20 cellular contexts compared by ENCODE assay signal in the genomic region with DNA sequence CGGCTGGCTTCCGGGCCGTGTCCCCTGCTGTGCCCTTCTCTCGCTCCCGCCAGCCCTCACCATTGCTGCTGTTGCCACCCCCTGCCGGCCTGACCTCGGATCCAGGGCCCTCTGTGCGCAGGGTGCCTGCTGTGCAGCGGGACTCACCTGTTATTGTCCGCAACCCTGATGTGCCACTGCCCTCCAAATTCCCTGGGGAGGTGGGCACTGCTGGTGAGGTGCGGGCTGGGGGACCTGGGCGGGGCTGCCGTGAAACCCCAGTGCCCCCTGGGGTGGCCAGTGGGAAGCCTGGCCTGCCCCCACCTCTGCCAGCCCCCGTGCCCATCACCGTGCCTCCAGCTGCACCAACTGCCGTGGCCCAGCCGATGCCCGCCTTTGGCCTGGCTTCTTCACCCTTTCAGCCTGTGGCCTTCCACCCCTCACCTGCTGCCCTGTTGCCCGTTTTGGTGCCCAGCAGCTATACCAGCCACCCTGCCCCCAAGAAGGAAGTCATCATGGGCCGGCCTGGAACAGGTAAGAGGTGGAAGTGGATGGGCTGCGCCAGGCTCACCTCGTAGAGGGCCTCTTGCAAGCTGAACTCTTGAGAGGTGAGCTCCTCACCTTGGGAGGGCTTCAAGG. TPM values are rescaled to one million over a fixed set of nuclear protein-coding genes. Genes with fewer than 3 reads are reported as not detected.
DNase-seq lines count a peak whose midpoint lies in the region; ATAC-seq, FAIRE-seq and TF ChIP-seq lines count a peak whose summit lies in the region.
"Had no signal": no experiment of that assay in that cellular context is flagged by ENCODE, and none has a peak within 500 bp of the region (broad histone marks: within the 10 kb centered on the region; RNA-seq: fewer than 3 reads in every experiment).

No MANE protein-coding gene starts in this region.

- peak in 2 of 3 donors; percentile 62 to 71 for DNase-seq in right cardiac atrium
- no peak for DNase-seq in left ventricle myocardium superior
- DNase-seq in RWPE2 (ENCODE audit: low spot score): peak; percentile 62
- DNase-seq in kidney: peak; percentile 74
- DNase-seq in tibial artery: peak in 1 of 2 donors; percentile 61
- DNase-seq: activated CD4-positive, CD25-positive, alpha-beta regulatory T cell; activated CD8-positive, alpha-beta memory T cell treated with anti-CD3 and anti-CD28 coated beads for 24 hours; activated T-cell treated with anti-CD3 and anti-CD28 coated beads, Interleukin-2, amount 50 U/mL, for 48 hours; CD4-positive, CD25-positive, alpha-beta regulatory T cell; naive B cell; NCI-H1092; NCI-H2029 treated with DMSO at 0.1 percent for 48 hours; NCI-H345; PC-3 had no signal

- ATAC-seq in right cardiac atrium (no peak), left ventricle myocardium superior (no peak), RWPE2 (ENCODE audit: low read depth) (no peak), GM19452 (IDR thresholded peaks at IDR 0.05; ENCODE audit: unreplicated experiment) (no peak), HG02623 (IDR thresholded peaks at IDR 0.05; ENCODE audit: unreplicated experiment) (no peak), HG02571 (IDR thresholded peaks at IDR 0.05; ENCODE audit: unreplicated experiment) (no peak)
- ATAC-seq: GM23338, pancreas, PC-3 had no signal

- no peak overlapping the region for H3K4me3 ChIP-seq in right cardiac atrium (ENCODE audit: low read length)
- H3K4me3 ChIP-seq in RWPE2 (ENCODE audit: severe bottlenecking): no peak overlapping the region
- H3K4me3 ChIP-seq in kidney (ENCODE audit: low read length in 2 of 2): no peak overlapping the region
- no peak overlapping the region for H3K4me3 ChIP-seq in tibial artery
- H3K4me3 ChIP-seq: GM23338, pancreas had no signal

- intact Hi-C loops in right cardiac atrium (cut with DNase I): no loop called here
- intact Hi-C loops in left ventricle myocardium superior (cut with micrococcal nuclease): no loop called here
- intact Hi-C loops in kidney (cut with DNase I): no loop called here
- intact Hi-C loops in tibial artery (cut with DNase I; ENCODE audit: low total_unique reads): no loop called here

- peaks cover 24% of the 10 kb centered on the region for H3K4me1 ChIP-seq in right cardiac atrium (ENCODE audit: control insufficient read depth, insufficient read depth, low read length)
- H3K4me1 ChIP-seq in RWPE2 (ENCODE audit: insufficient read depth, poor library complexity, severe bottlenecking): peaks cover 32% of the 10 kb centered on the region
- H3K4me1 ChIP-seq in kidney (ENCODE audit: control insufficient read depth in 1 of 2, insufficient read depth in 1 of 2, low read depth in 1 of 2, low read length in 2 of 2): peaks cover 27 to 32% of the 10 kb centered on the region in 2 donors
- peaks cover 6 to 95% (median 69%) of the 10 kb centered on the region in 4 donors for H3K4me1 ChIP-seq in tibial artery

- H3K27me3 ChIP-seq in right cardiac atrium (ENCODE audit: control insufficient read depth, insufficient read depth) (no peaks in the 10 kb centered on the region), RWPE2 (ENCODE audit: insufficient read depth, poor library complexity, severe bottlenecking) (no peaks in the 10 kb centered on the region), tibial artery (no peaks in the 10 kb centered on the region)
- H3K27me3 ChIP-seq: pancreas had no signal

- TF ChIP-seq CTCF in RWPE2 (IDR thresholded peaks at IDR 0.05; ENCODE audit: poor library complexity, severe bottlenecking) (no peak), kidney (IDR thresholded peaks at IDR 0.05; ENCODE audit: borderline replicate concordance, extremely low read depth, insufficient read depth) (no peak), tibial artery (IDR thresholded peaks at IDR 0.05) (no peak)

- no peaks in the 10 kb centered on the region for H3K9me3 ChIP-seq in right cardiac atrium (ENCODE audit: control insufficient read depth, low read length)
- H3K9me3 ChIP-seq in RWPE2 (ENCODE audit: severe bottlenecking): no peaks in the 10 kb centered on the region
- H3K9me3 ChIP-seq in kidney (ENCODE audit: control insufficient read depth in 1 of 2, low read length in 2 of 2): no peaks in the 10 kb centered on the region
- no peaks in the 10 kb centered on the region for H3K9me3 ChIP-seq in tibial artery
- H3K9me3 ChIP-seq: pancreas had no signal

- H3K36me3 ChIP-seq in RWPE2 (ENCODE audit: low read depth): peaks cover 33% of the 10 kb centered on the region
- peaks cover 6 to 17% of the 10 kb centered on the region in 2 donors for H3K36me3 ChIP-seq in kidney (ENCODE audit: control insufficient read depth in 1 of 2, insufficient read depth in 2 of 2, low read length in 2 of 2)
- peaks cover 22 to 34% (median 32%) of the 10 kb centered on the region in 3 donors for H3K36me3 ChIP-seq in tibial artery

- 89% methylated on average over 22 of the region's 22 CpGs for WGBS in right cardiac atrium

- H3K27ac ChIP-seq in right cardiac atrium (ENCODE audit: low read length): no peak overlapping the region
- H3K27ac ChIP-seq in RWPE2 (ENCODE audit: poor library complexity, severe bottlenecking): no peak overlapping the region
- H3K27ac ChIP-seq in kidney (ENCODE audit: low read depth in 2 of 2, low read length in 2 of 2): no peak overlapping the region
- H3K27ac ChIP-seq in tibial artery: peak overlapping the region; percentile 93 to 97
- H3K27ac ChIP-seq: pancreas had no signal

- H3K9ac ChIP-seq in kidney (ENCODE audit: low read length in 2 of 2): no peak overlapping the region

- no peak for FAIRE-seq in kidney (lab: Jason Lieb, UNC)
- FAIRE-seq: endometrium, pancreas had no signal

RNA-seq across cellular contexts. Expression of gene CIC, which starts 5.1 kb away (rescaled TPM):
- 10 to 100 TPM; 36.4 to 42.7 (median 39.6) TPM for total RNA-seq in right cardiac atrium
- polyA plus RNA-seq in right cardiac atrium: 28.6 TPM
- 37.1 TPM for total RNA-seq in left ventricle myocardium superior
- total RNA-seq in kidney: 90.9 TPM
- polyA plus RNA-seq in kidney (ENCODE audit: insufficient read depth, low read depth, low replicate concordance): 18.8 TPM

RNA-seq across cellular contexts. Expression of gene ERF, which starts 19.2 kb away (rescaled TPM):
- total RNA-seq in right cardiac atrium (10 to 100 TPM; 33.3 to 58.1 (median 48.1) TPM), left ventricle myocardium superior (46.0 TPM), kidney (61.2 TPM)
- polyA plus RNA-seq in right cardiac atrium (39.1 TPM), kidney (ENCODE audit: insufficient read depth, low read depth, low replicate concordance) (31.1 TPM)

RNA-seq across cellular contexts. Expression of gene PRR19, which starts 27.8 kb away (rescaled TPM):
- total RNA-seq in right cardiac atrium (under 1 TPM in 3 of 4 donors, not detected in 1; 0.20 to 0.32 (median 0.26) TPM), left ventricle myocardium superior (not detected), kidney (0.47 TPM)
- polyA plus RNA-seq in right cardiac atrium (0.29 TPM), kidney (ENCODE audit: insufficient read depth, low read depth, low replicate concordance) (0.71 TPM)
- total RNA-seq: CD4-positive, CD25-positive, alpha-beta regulatory T cell; PC-3 had no signal

RNA-seq across cellular contexts. Expression of gene PAFAH1B3, which starts 28.2 kb away (rescaled TPM):
- total RNA-seq in right cardiac atrium (1 to 10 TPM; 1.6 to 5.9 (median 4.4) TPM), left ventricle myocardium superior (2.6 TPM), kidney (22.0 TPM)
- polyA plus RNA-seq in right cardiac atrium (4.3 TPM), kidney (ENCODE audit: insufficient read depth, low read depth, low replicate concordance) (38.3 TPM)
- total RNA-seq: PC-3 had no signal

RNA-seq across cellular contexts. Expression of gene GSK3A, which starts 31.8 kb away (rescaled TPM):
- total RNA-seq in right cardiac atrium (10 to 100 TPM; 32.0 to 37.3 (median 34.9) TPM), left ventricle myocardium superior (40.0 TPM), kidney (39.2 TPM)
- polyA plus RNA-seq in right cardiac atrium (46.5 TPM), kidney (ENCODE audit: insufficient read depth, low read depth, low replicate concordance) (57.3 TPM)

Comparison
In these comparisons a context has a peak if more than half of its experiments do, and no peak if none do; other contexts are left out.
1. H3K27ac ChIP-seq: peak in tibial artery (2 of 2); none in right cardiac atrium (single experiment), RWPE2 (single experiment) and kidney (0 of 2).